ENCODE assay signal across 8 cellular contexts in genomic region chr12:570237-570925, GRCh38.
DNase-seq lines count a peak whose midpoint lies in the region; ATAC-seq and TF ChIP-seq lines count a peak whose summit lies in the region.

No MANE protein-coding gene starts in this region.

- peak; percentile 64 to 69 for ATAC-seq in gastrocnemius medialis
- ATAC-seq in HG03025 (IDR thresholded peaks at IDR 0.05; ENCODE audit: low FRiP score, unreplicated experiment) = no peak

- intact Hi-C loops in gastrocnemius medialis (cut with DNase I; ENCODE audit: low total_unique reads) = loop anchor here (1.0 to 5.0 kb wide), 4 partner anchors 80 to 1037 kb away; partner anchors contain the start of gene RAD52

- peak; percentile 49 to 65 for TF ChIP-seq POLR2A in gastrocnemius medialis (IDR thresholded peaks at IDR 0.05)

- TF ChIP-seq CTCF in astrocyte of the spinal cord (IDR thresholded peaks at IDR 0.05; ENCODE audit: low read depth, low read length) = no peak
- no peak for TF ChIP-seq CTCF in gastrocnemius medialis (IDR thresholded peaks at IDR 0.05 in 4 of 5, conservative IDR thresholded peaks at IDR 0.05 in 1 of 5)

- H3K4me3 ChIP-seq in astrocyte of the spinal cord (ENCODE audit: low read depth, low read length) = peak overlapping the region; percentile 58
- H3K4me3 ChIP-seq in iPS DF 6.9 (ENCODE audit: low read length) = peak overlapping the region; percentile 63; the same call in 1 of the 2 replicates
- H3K4me3 ChIP-seq in gastrocnemius medialis = peak overlapping the region; percentile 63 to 74 (median 71)

- H3K27ac ChIP-seq in iPS DF 6.9 (ENCODE audit: low read length) (no peak overlapping the region), gastrocnemius medialis (peak overlapping the region; percentile 86 to 95 (median 92))

- H3K27me3 ChIP-seq in iPS DF 6.9 (ENCODE audit: control insufficient read depth, insufficient read depth, low read length) = no peaks in the 10 kb centered on the region
- no peaks in the 10 kb centered on the region for H3K27me3 ChIP-seq in gastrocnemius medialis

- WGBS in iPS DF 6.9 (ENCODE audit: insufficient coverage, insufficient read length) = no CpG with 5 or more reads among the region's 27 CpGs

- no peaks in the 10 kb centered on the region for H3K4me1 ChIP-seq in iPS DF 6.9 (ENCODE audit: control insufficient read depth, insufficient read depth, low read length)
- peaks cover 20 to 22% of the 10 kb centered on the region in 2 donors for H3K4me1 ChIP-seq in gastrocnemius medialis

- H3K9me3 ChIP-seq in iPS DF 6.9 (ENCODE audit: control insufficient read depth, insufficient read depth, low read length) (no peaks in the 10 kb centered on the region), gastrocnemius medialis (no peaks in the 10 kb centered on the region)

- in situ Hi-C loops in astrocyte of the spinal cord (cut with HindIII; ENCODE audit: low sequenced_read_pairs) = no loop called here
- in situ Hi-C loops in gastrocnemius medialis (cut with MboI; ENCODE audit: low sequenced_read_pairs in 4 of 4) = loop anchor here (5.0 to 25.0 kb wide), 8 partner anchors 74 to 1042 kb away; partner anchors contain the start of gene FBXL14 (in 3 of the 4)

- DNase-seq in AG08395 (ENCODE audit: low spot score) (peak; percentile 96), HS-27A (ENCODE audit: low read depth) (peak; percentile 86), astrocyte of the spinal cord (ENCODE audit: low read depth, low spot score) (peak; percentile 85), iPS DF 6.9 (ENCODE audit: low read depth, low spot score) (no peak), gastrocnemius medialis (peak; percentile 83 to 85), NCI-H2171 treated with DMSO at 0.1 percent for 48 hours (lab: John Stamatoyannopoulos, UW) (no peak), superior temporal gyrus (ENCODE audit: extremely low spot score) (no peak)

- no peaks in the 10 kb centered on the region for H3K36me3 ChIP-seq in iPS DF 6.9 (ENCODE audit: control insufficient read depth, insufficient read depth, low read length)
- H3K36me3 ChIP-seq in gastrocnemius medialis = no peaks in the 10 kb centered on the region

Comparison
In these comparisons a context has a peak if more than half of its experiments do, and no peak if none do; other contexts are left out.
1. DNase-seq: peak in AG08395 (single experiment), HS-27A (single experiment), astrocyte of the spinal cord (single experiment) and gastrocnemius medialis (2 of 2); none in iPS DF 6.9 (single experiment), NCI-H2171 treated with DMSO at 0.1 percent for 48 hours (single experiment) and superior temporal gyrus (single experiment).
2. Peak in every context shown above with its lines, with median percentiles within 50 percentile points of each other: H3K4me3 ChIP-seq.